ENCODE assay signal across 8 cellular contexts in genomic region chr3:67654099-67654831, GRCh38. TPM values are rescaled to one million over a fixed set of nuclear protein-coding genes. Genes with fewer than 3 reads are reported as not detected.
DNase-seq lines count a peak whose midpoint lies in the region; ATAC-seq and TF ChIP-seq lines count a peak whose summit lies in the region.

SUCLG2 (minus strand) TSS chr3:67654612; CDS start chr3:67654586, 26 bp downstream.

- H3K36me3 ChIP-seq in A673 (ENCODE audit: insufficient read depth, low read length, poor library complexity, severe bottlenecking), result no peaks in the 10 kb centered on the region

- peaks cover 3% of the 10 kb centered on the region for H3K9me3 Mint-ChIP-seq in activated CD4-positive, alpha-beta T cell treated with anti-CD3 and anti-CD28 coated beads for 36 hours (ENCODE audit: low read depth)

- H3K4me1 ChIP-seq in A673 (ENCODE audit: insufficient read depth, low read length, poor library complexity, severe bottlenecking), result no peaks in the 10 kb centered on the region

- ATAC-seq in GM18511 (IDR thresholded peaks at IDR 0.05; ENCODE audit: unreplicated experiment) (peak; percentile 76), HG03039 (IDR thresholded peaks at IDR 0.05; ENCODE audit: unreplicated experiment) (peak; percentile 74)
- peak; percentile 77 for ATAC-seq in activated CD4-positive, alpha-beta T cell treated with anti-CD3 and anti-CD28 coated beads for 36 hours

- H3K9me3 ChIP-seq in A673 (ENCODE audit: low read depth, low read length, poor library complexity, severe bottlenecking), result no peaks in the 10 kb centered on the region

- intact Hi-C loops in A673 (cut with micrococcal nuclease; ENCODE audit: unreplicated experiment), result no loop called here
- intact Hi-C loops in activated CD4-positive, alpha-beta T cell treated with anti-CD3 and anti-CD28 coated beads for 36 hours (cut with DNase I, micrococcal nuclease), result loop anchor here (1.0 to 10.0 kb wide), 8 partner anchors 19 to 1432 kb away; partner anchors contain the start of genes ARL6IP5 (in 2 of the 2), KBTBD8 (in 1 of the 2), SLC25A26 (in 1 of the 2) and UBA3 (in 1 of the 2)

- H3K27ac ChIP-seq in A673 (ENCODE audit: low read depth, low read length, poor library complexity, severe bottlenecking) (peak within 1 kb of the TSS; percentile 74), layer of hippocampus (ENCODE audit: low read depth, low read length) (peak within 1 kb of the TSS; percentile 85)

- DNase-seq in A673 (ENCODE audit: low spot score) (peak; percentile 73), NCI-H2227 treated with DMSO at 0.1 percent for 48 hours (lab: John Stamatoyannopoulos, UW) (peak; percentile 9), choroid plexus epithelial cell (ENCODE audit: low read depth) (peak; percentile 89)
- peak; percentile 91 for DNase-seq in activated CD4-positive, alpha-beta T cell treated with anti-CD3 and anti-CD28 coated beads for 36 hours
- peak; percentile 74 to 76 for DNase-seq in stimulated activated CD4-positive, alpha-beta T cell treated with anti-CD3 and anti-CD28 coated beads, Interleukin-1b, Interleukin-23, amount 100 ng/mL, for 4 hours (ENCODE audit: low read depth in 2 of 2)

- H3K4me3 ChIP-seq in A673 (ENCODE audit: low read depth, low read length, poor library complexity, severe bottlenecking) (peak within 1 kb of the TSS; percentile 64), choroid plexus epithelial cell (ENCODE audit: low read depth, low read length) (peak within 1 kb of the TSS; percentile 75)

- peak within 1 kb of the TSS; percentile 74 for H3K4me3 Mint-ChIP-seq in activated CD4-positive, alpha-beta T cell treated with anti-CD3 and anti-CD28 coated beads for 36 hours

- no peaks in the 10 kb centered on the region for H3K27me3 ChIP-seq in A673 (replicated peaks; ENCODE audit: insufficient read depth, low read depth, low read length, poor library complexity)
- H3K27me3 ChIP-seq in layer of hippocampus (ENCODE audit: control insufficient read depth, insufficient read depth, low read length), result no peaks in the 10 kb centered on the region

- H3K4me1 Mint-ChIP-seq in activated CD4-positive, alpha-beta T cell treated with anti-CD3 and anti-CD28 coated beads for 36 hours, result peaks cover 59% of the 10 kb centered on the region

- TF ChIP-seq CTCF in A673 (conservative IDR thresholded peaks at IDR 0.05; ENCODE audit: low read depth, low read length) (no peak), choroid plexus epithelial cell (conservative IDR thresholded peaks at IDR 0.05; ENCODE audit: low read depth, low read length) (no peak)

- H3K36me3 Mint-ChIP-seq in activated CD4-positive, alpha-beta T cell treated with anti-CD3 and anti-CD28 coated beads for 36 hours (ENCODE audit: low read depth), result peaks cover 12% of the 10 kb centered on the region

- no TSS peak for BruUV-seq in A673 (replicated peaks; lab: Mats Ljungman, UMichigan)

- POLR2A ChIA-PET in A673 (lab: Charles Lee; ENCODE audit: low non-redundant PET), result no interaction called here
- POLR2A ChIA-PET in activated CD4-positive, alpha-beta T cell treated with anti-CD3 and anti-CD28 coated beads for 36 hours (lab: Charles Lee), result interaction anchor here (1.4 kb wide), 1 partner anchor 656 kb away, joined by 5 read pairs; the partner anchor contains the start of gene KBTBD8

- peak within 1 kb of the TSS; percentile 91 for H3K27ac Mint-ChIP-seq in activated CD4-positive, alpha-beta T cell treated with anti-CD3 and anti-CD28 coated beads for 36 hours

- H3K27me3 Mint-ChIP-seq in activated CD4-positive, alpha-beta T cell treated with anti-CD3 and anti-CD28 coated beads for 36 hours, result no peaks in the 10 kb centered on the region

- CTCF ChIA-PET in A673 (lab: Charles Lee), result no interaction called here
- CTCF ChIA-PET in activated CD4-positive, alpha-beta T cell treated with anti-CD3 and anti-CD28 coated beads for 36 hours (lab: Charles Lee), result interaction anchor here (1.4 kb wide), 1 partner anchor 10 kb away, joined by 8 read pairs; no protein-coding TSS in a partner anchor

RNA-seq across cellular contexts. Expression of gene SUCLG2, which starts in this region (rescaled TPM):
- 7.4 and 9.4 TPM in 2 replicates for total RNA-seq in A673 (2021)
- 10 to 100 TPM; 58.2 to 61.1 TPM for total RNA-seq in activated CD4-positive, alpha-beta T cell treated with anti-CD3 and anti-CD28 coated beads for 36 hours

Comparison
In these comparisons a context has a peak if more than half of its experiments do, and no peak if none do; other contexts are left out.
1. Peak in every context shown above with its lines: DNase-seq, ATAC-seq, H3K4me3 ChIP-seq and H3K27ac ChIP-seq.
2. DNase-seq: peak in every context shown above with its lines; median percentile 91 in activated CD4-positive, alpha-beta T cell treated with anti-CD3 and anti-CD28 coated beads for 36 hours; 89 in choroid plexus epithelial cell; 75 in stimulated activated CD4-positive, alpha-beta T cell treated with anti-CD3 and anti-CD28 coated beads, Interleukin-1b, Interleukin-23, amount 100 ng/mL, for 4 hours; 73 in A673; 9 in NCI-H2227 treated with DMSO at 0.1 percent for 48 hours.